Comparison of ENCODE assay signal across 8 cellular contexts in the genomic region with DNA sequence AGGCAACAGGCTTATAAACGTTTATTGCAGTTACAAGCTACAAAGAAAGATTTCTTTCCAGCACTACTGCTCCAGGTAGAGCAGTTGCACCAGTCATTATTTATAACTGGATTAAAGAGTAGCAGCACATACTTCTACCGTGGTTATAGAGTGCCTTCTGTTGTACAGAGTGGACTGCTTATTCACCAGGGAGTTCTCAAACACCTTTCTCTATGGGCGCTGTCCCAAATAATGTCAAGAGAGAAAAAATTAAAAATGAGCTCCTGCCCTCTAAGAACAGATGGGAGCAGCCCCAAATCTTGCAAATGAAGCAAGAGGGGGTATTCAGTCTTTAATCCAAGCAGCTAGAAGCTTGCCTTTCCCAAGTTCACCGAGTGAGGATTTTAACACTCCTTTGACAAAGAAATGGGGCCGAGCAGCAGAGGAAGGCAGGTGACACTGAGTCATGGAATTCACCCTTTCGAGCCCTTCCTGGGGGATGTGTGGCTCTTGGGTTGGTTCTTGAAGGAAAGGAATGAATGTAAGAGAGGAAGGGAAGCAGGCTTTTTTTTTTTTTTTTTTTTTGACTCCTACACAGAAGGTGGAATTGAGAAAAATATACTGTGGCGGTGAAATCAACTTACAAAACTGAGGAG.
A peak's percentile ranks its signal among the peaks of the same experiment; 100 is the strongest.
DNase-seq lines count a peak whose midpoint lies in the region; ATAC-seq and TF ChIP-seq lines count a peak whose summit lies in the region.

No MANE protein-coding gene starts in this region.

- no peaks in the 10 kb centered on the region for H4K20me1 ChIP-seq in PC-3 (ENCODE audit: low read length)

- H3K79me2 ChIP-seq in PC-3 (ENCODE audit: low read length): no peaks in the 10 kb centered on the region

- H3K27ac ChIP-seq in breast epithelium (no peak overlapping the region), esophagus muscularis mucosa (replicated peaks in 1 of 4) (peak overlapping the region in 3 of 4 donors; percentile 38 to 58 (median 58)), urinary bladder (ENCODE audit: low read depth) (peak overlapping the region; percentile 43), ovary (no peak overlapping the region), PC-3 (ENCODE audit: low read length) (no peak overlapping the region)

- H3K27me3 Mint-ChIP-seq in MCF 10A (ENCODE audit: insufficient read depth, unreplicated experiment): no peaks in the 10 kb centered on the region

- H3K9me3 Mint-ChIP-seq in MCF 10A (ENCODE audit: unreplicated experiment): no peaks in the 10 kb centered on the region

- H3K9ac ChIP-seq in PC-3 (ENCODE audit: low read length): no peak overlapping the region

- peak; percentile 67 for DNase-seq in MCF 10A (ENCODE audit: unreplicated experiment)
- no peak for DNase-seq in breast epithelium (ENCODE audit: low spot score in 2 of 2)
- DNase-seq in NCI-H460 (ENCODE audit: extremely low read depth, low read depth): peak; percentile 57
- no peak for DNase-seq in esophagus muscularis mucosa (ENCODE audit: extremely low spot score)
- no peak for DNase-seq in ovary
- DNase-seq in PC-3: no peak
- DNase-seq in ecto neural progenitor cell (ENCODE audit: low spot score): no peak

- BruUV-seq in MCF 10A (replicated peaks; lab: Mats Ljungman, UMichigan) (no TSS peak), PC-3 (replicated peaks; lab: Mats Ljungman, UMichigan) (no TSS peak)

- H3K4me2 ChIP-seq in PC-3 (ENCODE audit: low read length): no peak overlapping the region

- no peak for ATAC-seq in PC-3

- no peaks in the 10 kb centered on the region for H3K9me2 ChIP-seq in PC-3 (replicated peaks; ENCODE audit: low read length)

- WGBS in esophagus muscularis mucosa: 56% methylated on average over 7 of the region's 7 CpGs
- 57% methylated on average over 7 of the region's 7 CpGs for WGBS in urinary bladder
- WGBS in ovary, 3 donors: 59 to 67% (median 60%) methylated on average over 7 of the region's 7 CpGs

- H3K36me3 Mint-ChIP-seq in MCF 10A (ENCODE audit: insufficient read depth, unreplicated experiment): no peaks in the 10 kb centered on the region

- no peaks in the 10 kb centered on the region for H3K36me3 ChIP-seq in breast epithelium
- no peaks in the 10 kb centered on the region for H3K36me3 ChIP-seq in esophagus muscularis mucosa
- peaks cover 2% of the 10 kb centered on the region for H3K36me3 ChIP-seq in urinary bladder (ENCODE audit: insufficient read depth)
- no peaks in the 10 kb centered on the region for H3K36me3 ChIP-seq in ovary
- H3K36me3 ChIP-seq in PC-3 (ENCODE audit: low read depth, low read length): no peaks in the 10 kb centered on the region

- H3F3A ChIP-seq in PC-3 (ENCODE audit: low read length, unreplicated experiment): no peaks in the 10 kb centered on the region

- peaks cover 29% of the 10 kb centered on the region for H3K4me1 Mint-ChIP-seq in MCF 10A (ENCODE audit: insufficient read depth, unreplicated experiment)

- POLR2A ChIA-PET in MCF 10A (lab: Yijun Ruan, JAX): interaction anchor here (0.7 to 8.0 kb wide), 17 partner anchors 9 to 262 kb away, joined by 3 to 88 read pairs (median 7); no protein-coding TSS in a partner anchor
- POLR2A ChIA-PET in PC-3 (lab: Charles Lee; ENCODE audit: unreplicated experiment): no interaction called here

- intact Hi-C loops in MCF 10A (cut with micrococcal nuclease): no loop called here
- intact Hi-C loops in breast epithelium (cut with DNase I; ENCODE audit: low total_unique reads): loop anchor here (10.0 kb wide), 1 partner anchor 1952 kb away; no protein-coding TSS in a partner anchor
- intact Hi-C loops in esophagus muscularis mucosa (cut with DNase I): no loop called here
- intact Hi-C loops in ovary (cut with DNase I): no loop called here
- intact Hi-C loops in PC-3 (cut with micrococcal nuclease): no loop called here

- TF ChIP-seq EP300 in esophagus muscularis mucosa (IDR thresholded peaks at IDR 0.05): no peak
- no peak for TF ChIP-seq EP300 in ovary (IDR thresholded peaks at IDR 0.05)

- H3K9me3 ChIP-seq in breast epithelium: no peaks in the 10 kb centered on the region
- H3K9me3 ChIP-seq in esophagus muscularis mucosa: no peaks in the 10 kb centered on the region
- no peaks in the 10 kb centered on the region for H3K9me3 ChIP-seq in ovary
- H3K9me3 ChIP-seq in PC-3 (ENCODE audit: low read length): no peaks in the 10 kb centered on the region

- no peaks in the 10 kb centered on the region for H3K27me3 ChIP-seq in breast epithelium
- H3K27me3 ChIP-seq in esophagus muscularis mucosa: no peaks in the 10 kb centered on the region
- H3K27me3 ChIP-seq in ovary: no peaks in the 10 kb centered on the region
- H3K27me3 ChIP-seq in PC-3 (ENCODE audit: low read length): no peaks in the 10 kb centered on the region

- peak overlapping the region; percentile 44 for H3K4me3 Mint-ChIP-seq in MCF 10A (ENCODE audit: unreplicated experiment)

- H3K27ac Mint-ChIP-seq in MCF 10A (ENCODE audit: low read depth, unreplicated experiment): peak overlapping the region; percentile 91

- H3K4me3 ChIP-seq in breast epithelium (no peak overlapping the region), esophagus muscularis mucosa (no peak overlapping the region), urinary bladder (ENCODE audit: low read depth, low read length) (no peak overlapping the region), ovary (no peak overlapping the region), PC-3 (ENCODE audit: low read length) (no peak overlapping the region)

- CTCF ChIA-PET in MCF 10A (lab: Yijun Ruan, JAX): interaction anchor here (0.6 to 1.8 kb wide), 3 partner anchors 9 to 27 kb away, joined by 5 to 10 read pairs (median 7); no protein-coding TSS in a partner anchor
- CTCF ChIA-PET in PC-3 (lab: Charles Lee): no interaction called here

- H2AFZ ChIP-seq in PC-3 (ENCODE audit: low read length): no peak overlapping the region

- TF ChIP-seq CTCF in MCF 10A (IDR thresholded peaks at IDR 0.05; ENCODE audit: unreplicated experiment) (no peak), breast epithelium (IDR thresholded peaks at IDR 0.05) (no peak), esophagus muscularis mucosa (IDR thresholded peaks at IDR 0.05) (no peak), ovary (IDR thresholded peaks at IDR 0.05) (no peak), PC-3 (conservative IDR thresholded peaks at IDR 0.05; ENCODE audit: low read depth, low read length) (no peak)

- TF ChIP-seq POLR2A in breast epithelium (IDR thresholded peaks at IDR 0.05): no peak
- TF ChIP-seq POLR2A in esophagus muscularis mucosa (IDR thresholded peaks at IDR 0.05; ENCODE audit: low read depth): no peak
- no peak for TF ChIP-seq POLR2A in ovary (IDR thresholded peaks at IDR 0.05)

- H3K4me1 ChIP-seq in breast epithelium: no peaks in the 10 kb centered on the region
- peaks cover 16 to 33% (median 26%) of the 10 kb centered on the region in 4 donors for H3K4me1 ChIP-seq in esophagus muscularis mucosa
- peaks cover 3% of the 10 kb centered on the region for H3K4me1 ChIP-seq in urinary bladder (ENCODE audit: insufficient read depth)
- H3K4me1 ChIP-seq in ovary (ENCODE audit: insufficient read depth): peaks cover 8% of the 10 kb centered on the region
- H3K4me1 ChIP-seq in PC-3 (ENCODE audit: insufficient read depth, low read length): peaks cover 6% of the 10 kb centered on the region; the same call in 1 of the 2 replicates

Comparison
In these comparisons a context has a peak if more than half of its experiments do, and no peak if none do; other contexts are left out.
1. DNase-seq: peak in MCF 10A (single experiment) and NCI-H460 (single experiment); none in breast epithelium (0 of 2), esophagus muscularis mucosa (single experiment), ovary (0 of 5), PC-3 (single experiment) and ecto neural progenitor cell (single experiment).
2. H3K27ac ChIP-seq: peak in esophagus muscularis mucosa (3 of 4) and urinary bladder (single experiment); none in breast epithelium (0 of 2), ovary (0 of 2) and PC-3 (single experiment).